15 cellular contexts compared by ENCODE assay signal in genomic region chr10:21184216-21184615, GRCh38.
DNase-seq lines count a peak whose midpoint lies in the region; ATAC-seq and TF ChIP-seq lines count a peak whose summit lies in the region.
"Had no signal": no experiment of that assay in that cellular context is flagged by ENCODE, and none has a peak within 500 bp of the region (broad histone marks: within the 10 kb centered on the region; RNA-seq: fewer than 3 reads in every experiment).

No MANE protein-coding gene starts in this region.

- no peak for TF ChIP-seq CTCF in HEK293 (tag by site-specific recombination; IDR thresholded peaks at IDR 0.05)

- no peak overlapping the region for H2AFZ ChIP-seq in trophoblast cell (ENCODE audit: insufficient read depth, low read length, poor library complexity)

- no peak overlapping the region for H3K4ac ChIP-seq in trophoblast cell (ENCODE audit: low read depth, low read length)

- H3K9me3 ChIP-seq in HEK293 (ENCODE audit: control insufficient read depth, insufficient read depth, low read depth, low read length) (no peaks in the 10 kb centered on the region), trophoblast cell (ENCODE audit: insufficient read depth, low read depth, low read length) (no peaks in the 10 kb centered on the region)
- H3K9me3 ChIP-seq: ovary, Peyer's patch had no signal

- no peak overlapping the region for H3K9ac ChIP-seq in trophoblast cell (ENCODE audit: low read length)

- CTCF ChIA-PET in HEK293 (lab: Yijun Ruan, JAX), result interaction anchor here (1.3 kb wide), 1 partner anchor 13 kb away, joined by 4 read pairs; no protein-coding TSS in a partner anchor

- H4K12ac ChIP-seq in trophoblast cell (ENCODE audit: low read depth, low read length), result no peak overlapping the region

- no peak overlapping the region for H2BK12ac ChIP-seq in trophoblast cell (ENCODE audit: low read length)

- peaks cover 0 to 4% (median 2%) of the 10 kb centered on the region in 3 donors for H3K27me3 Mint-ChIP-seq in immature natural killer cell (ENCODE audit: low read depth in 3 of 3)

- no peaks in the 10 kb centered on the region for H3K36me3 ChIP-seq in HEK293 (ENCODE audit: control insufficient read depth in 2 of 2, insufficient read depth in 1 of 2, low read length in 2 of 2)
- no peaks in the 10 kb centered on the region for H3K36me3 ChIP-seq in trophoblast cell (ENCODE audit: control insufficient read depth in 1 of 2, insufficient read depth in 2 of 2, low read length in 2 of 2)
- H3K36me3 ChIP-seq: ovary, Peyer's patch had no signal

- H4K8ac ChIP-seq in trophoblast cell (ENCODE audit: low read depth, low read length), result no peak overlapping the region

- no peak overlapping the region for H3K27ac Mint-ChIP-seq in immature natural killer cell
- H3K27ac Mint-ChIP-seq: activated naive CD4-positive, alpha-beta T cell treated with anti-CD3 and anti-CD28 coated beads, Interleukin-2, amount 50 U/mL, for 24 hours had no signal

- H2BK5ac ChIP-seq in trophoblast cell (ENCODE audit: low read depth, low read length, poor library complexity), result no peak overlapping the region

- H4K91ac ChIP-seq in trophoblast cell (ENCODE audit: low read depth, low read length), result no peak overlapping the region

- H3K18ac ChIP-seq in trophoblast cell (ENCODE audit: low read length), result no peak overlapping the region

- peaks cover 2% of the 10 kb centered on the region for H3K79me1 ChIP-seq in trophoblast cell (ENCODE audit: low read length)

- no peak overlapping the region for H3K27ac ChIP-seq in HEK293 (ENCODE audit: extremely low read depth, low read depth, low read length)
- H3K27ac ChIP-seq in trophoblast cell (ENCODE audit: low read depth, low read length), result peak overlapping the region; percentile 36
- H3K27ac ChIP-seq: coronary artery, ovary, Peyer's patch had no signal

- H3K36me3 Mint-ChIP-seq in immature natural killer cell, result peaks cover 0 to 3% (median 0%) of the 10 kb centered on the region in 3 donors
- H3K36me3 Mint-ChIP-seq: activated naive CD4-positive, alpha-beta T cell treated with anti-CD3 and anti-CD28 coated beads, Interleukin-2, amount 50 U/mL, for 24 hours had no signal

- no CpG with 5 or more reads among the region's 2 CpGs for WGBS in trophoblast cell (ENCODE audit: extremely low coverage, insufficient coverage, insufficient read length)

- peaks cover 5% of the 10 kb centered on the region for H3K4me1 ChIP-seq in HEK293 (ENCODE audit: control insufficient read depth, insufficient read depth, low read length)
- peaks cover 7 to 10% of the 10 kb centered on the region in 2 experiments for H3K4me1 ChIP-seq in trophoblast cell (ENCODE audit: control insufficient read depth in 1 of 2, insufficient read depth in 2 of 2, low read length in 2 of 2)
- H3K4me1 ChIP-seq: Peyer's patch had no signal

- H2AK5ac ChIP-seq in trophoblast cell (ENCODE audit: low read length), result no peak overlapping the region

- no peak overlapping the region for H3K4me3 Mint-ChIP-seq in immature natural killer cell
- H3K4me3 Mint-ChIP-seq: activated naive CD4-positive, alpha-beta T cell treated with anti-CD3 and anti-CD28 coated beads, Interleukin-2, amount 50 U/mL, for 24 hours had no signal

- H3K14ac ChIP-seq in trophoblast cell (ENCODE audit: low read length), result no peak overlapping the region

- DNase-seq in NCI-H774 (lab: John Stamatoyannopoulos, UW) (peak; percentile 22), dermis microvascular lymphatic vessel endothelial cell (ENCODE audit: low read depth in 2 of 2) (peak; percentile 32 to 71), trophoblast cell (peak in 1 of 2 donors; percentile 62), immature natural killer cell (no peak), medulla oblongata (ENCODE audit: extremely low spot score) (no peak)
- no peak for DNase-seq in stimulated activated CD4-positive, alpha-beta T cell treated with anti-CD3 and anti-CD28 coated beads, Interleukin-4, amount 100 ng/mL, for 1 hour
- DNase-seq: NCI-H1694; ovary; Peyer's patch; stimulated activated CD4-positive, alpha-beta T cell treated with anti-CD3 and anti-CD28 coated beads, Interleukin-1b, Interleukin-23, amount 100 ng/mL, for 48 hours; stimulated activated naive CD8-positive, alpha-beta T cell treated with anti-CD3 and anti-CD28 coated beads, Interleukin-15, Interleukin-2, amounts not matched to agents 100 U/mL and 50 U/mL, for 24 hours had no signal

- H3K9me3 Mint-ChIP-seq in immature natural killer cell, result peaks cover 0 to 13% (median 2%) of the 10 kb centered on the region in 6 donors
- H3K9me3 Mint-ChIP-seq: activated naive CD4-positive, alpha-beta T cell treated with anti-CD3 and anti-CD28 coated beads, Interleukin-2, amount 50 U/mL, for 24 hours had no signal

- H3K27me3 ChIP-seq in trophoblast cell (ENCODE audit: insufficient read depth, low read length), result no peaks in the 10 kb centered on the region
- H3K27me3 ChIP-seq: ovary, Peyer's patch had no signal

- no peaks in the 10 kb centered on the region for H3K79me2 ChIP-seq in trophoblast cell (ENCODE audit: control insufficient read depth, insufficient read depth, low read length, poor library complexity)

- no peaks in the 10 kb centered on the region for H3K4me1 Mint-ChIP-seq in immature natural killer cell
- H3K4me1 Mint-ChIP-seq: activated naive CD4-positive, alpha-beta T cell treated with anti-CD3 and anti-CD28 coated beads, Interleukin-2, amount 50 U/mL, for 24 hours had no signal

- no peak overlapping the region for H2BK120ac ChIP-seq in trophoblast cell (ENCODE audit: insufficient read depth, low read length, poor library complexity)

- ATAC-seq in HG03439 (IDR thresholded peaks at IDR 0.05; ENCODE audit: unreplicated experiment), result no peak
- ATAC-seq: stimulated activated naive CD8-positive, alpha-beta T cell treated with anti-CD3 and anti-CD28 coated beads, Interleukin-15, Interleukin-2, amounts not matched to agents 100 U/mL and 50 U/mL, for 24 hours had no signal

- no peak overlapping the region for H3K4me3 ChIP-seq in HEK293 (ENCODE audit: low read depth, low read length)
- H3K4me3 ChIP-seq in trophoblast cell (ENCODE audit: low read depth, low read length), result no peak overlapping the region
- H3K4me3 ChIP-seq: coronary artery, ovary, Peyer's patch had no signal

- POLR2A ChIA-PET in HEK293 (lab: Yijun Ruan, JAX), result interaction anchor here (0.9 kb wide), 1 partner anchor 9 kb away, joined by 3 read pairs; no protein-coding TSS in a partner anchor

- H3K4me2 ChIP-seq in trophoblast cell (ENCODE audit: low read length), result no peak overlapping the region

- H3K23ac ChIP-seq in trophoblast cell (ENCODE audit: low read length), result no peak overlapping the region

TF ChIP-seq in HEK293, 187 proteins besides CTCF, POLR2A, EP300 and RAD21:
- TF ChIP-seq GFI1B (tag by site-specific recombination; IDR thresholded peaks at IDR 0.05) (no peak), OSR2 (tag by site-specific recombination; IDR thresholded peaks at IDR 0.05) (0 out of 2 replicates have a peak, but pooled peaks have one; percentile 13), ZNF26 (tag by site-specific recombination; IDR thresholded peaks at IDR 0.05) (no peak), ZNF629 (tag by site-specific recombination; IDR thresholded peaks at IDR 0.05) (0 out of 2 replicates have a peak, but pooled peaks have one; percentile 4), PRDM1 (tag by site-specific recombination; IDR thresholded peaks at IDR 0.05) (peak; percentile 52), ZNF10 (tag by site-specific recombination; IDR thresholded peaks at IDR 0.05) (peak; percentile 57; the same call in 1 of the 2 replicates), ZNF518A (tag by site-specific recombination; conservative IDR thresholded peaks at IDR 0.05; ENCODE audit: low read depth) (0 out of 2 replicates have a peak, but pooled peaks have one; percentile 16)

Comparison
In these comparisons a context has a peak if more than half of its experiments do, and no peak if none do; other contexts are left out.
1. DNase-seq: peak in NCI-H774 (single experiment) and dermis microvascular lymphatic vessel endothelial cell (2 of 2); none in immature natural killer cell (0 of 3), stimulated activated CD4-positive, alpha-beta T cell treated with anti-CD3 and anti-CD28 coated beads, Interleukin-4, amount 100 ng/mL, for 1 hour (single experiment) and medulla oblongata (single experiment).